In the genomic region with DNA sequence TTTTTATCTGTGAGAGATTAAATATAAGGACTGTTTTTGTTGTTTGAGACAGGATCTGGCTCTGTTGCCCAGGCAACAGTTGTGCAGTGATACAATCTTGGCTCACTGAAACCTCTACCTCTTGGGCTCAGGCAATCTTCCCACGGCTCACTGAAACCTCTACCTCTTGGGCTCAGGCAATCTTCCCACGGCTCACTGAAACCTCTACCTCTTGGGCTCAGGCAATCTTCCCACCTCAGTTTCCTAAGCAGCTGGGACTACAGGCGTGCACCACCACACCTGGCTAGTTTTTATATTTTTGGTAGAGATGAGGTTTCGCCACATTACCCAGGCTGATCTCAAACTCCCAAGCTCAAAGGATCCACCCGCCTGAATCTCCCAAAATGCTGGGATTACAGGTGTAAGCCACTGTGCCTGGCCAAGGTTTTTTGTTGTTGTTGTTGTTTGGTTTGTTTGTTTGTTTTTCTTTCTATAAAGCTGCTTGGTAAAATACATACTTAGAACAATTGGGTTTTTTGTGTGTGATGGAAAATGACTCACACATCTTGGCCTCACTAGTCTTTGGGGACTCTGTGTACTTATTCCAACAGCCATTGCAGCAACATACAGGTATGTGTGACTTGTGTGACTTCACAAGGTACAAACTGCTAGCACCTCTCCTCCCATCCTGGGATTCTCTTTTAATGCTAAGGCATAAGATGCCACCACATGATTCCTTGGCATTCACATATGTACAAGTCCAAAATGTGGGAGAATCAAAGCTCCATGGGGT, we compare ENCODE assay signal across 10 cellular contexts. TPM values are rescaled to one million over a fixed set of nuclear protein-coding genes. Genes with fewer than 3 reads are reported as not detected.
A peak's percentile ranks its signal among the peaks of the same experiment; 100 is the strongest.
DNase-seq lines count a peak whose midpoint lies in the region; ATAC-seq and TF ChIP-seq lines count a peak whose summit lies in the region.
"Had no signal": no experiment of that assay in that cellular context is flagged by ENCODE, and none has a peak within 500 bp of the region (broad histone marks: within the 10 kb centered on the region; RNA-seq: fewer than 3 reads in every experiment).

No MANE protein-coding gene starts in this region.

- H3K9me3 ChIP-seq in esophagus squamous epithelium: no peaks in the 10 kb centered on the region

- H3K27me3 ChIP-seq in esophagus squamous epithelium: no peaks in the 10 kb centered on the region

- peak; percentile 96 for ATAC-seq in HG02884 (IDR thresholded peaks at IDR 0.05; ENCODE audit: unreplicated experiment)
- ATAC-seq in SK-N-SH treated with all-trans-retinoic acid at 6 μM for 48 hours: peak; percentile 84

- no peaks in the 10 kb centered on the region for H3K36me3 ChIP-seq in esophagus squamous epithelium

- intact Hi-C loops in esophagus squamous epithelium (cut with DNase I): no loop called here
- intact Hi-C loops in posterior cingulate gyrus (cut with DNase I): no loop called here

- TF ChIP-seq POLR2A in esophagus squamous epithelium (IDR thresholded peaks at IDR 0.05): no peak

- no peaks in the 10 kb centered on the region for H3K4me1 ChIP-seq in esophagus squamous epithelium

- TF ChIP-seq CTCF in esophagus squamous epithelium (IDR thresholded peaks at IDR 0.05): no peak

- peak; percentile 7 for DNase-seq in stimulated activated CD4-positive, alpha-beta T cell treated with anti-CD3 and anti-CD28 coated beads, Interleukin-4, amount 100 ng/mL, for 24 hours
- DNase-seq in stimulated activated CD4-positive, alpha-beta T cell treated with anti-CD3 and anti-CD28 coated beads, Interleukin-12 subunit alpha, Interleukin-12 subunit beta, amount 100 ng/mL, for 4 hours: no peak
- no peak for DNase-seq in esophagus squamous epithelium (lab: John Stamatoyannopoulos, UW)
- no peak for DNase-seq in DMS53 (lab: John Stamatoyannopoulos, UW)
- no peak for DNase-seq in iPS-NIHi11 (ENCODE audit: low spot score)
- no peak for DNase-seq in posterior cingulate gyrus
- DNase-seq: SIG-M5; stimulated activated CD4-positive, alpha-beta T cell treated with anti-CD3 and anti-CD28 coated beads, Interleukin-4, amount 100 ng/mL, for 4 hours had no signal

- H3K27ac ChIP-seq in esophagus squamous epithelium: no peak overlapping the region

- H3K4me3 ChIP-seq in esophagus squamous epithelium: no peak overlapping the region

- WGBS in esophagus squamous epithelium, 2 donors: 59 to 68% methylated on average over 5 of the region's 5 CpGs

TF ChIP-seq in SK-N-SH treated with all-trans-retinoic acid at 6 μM for 48 hours, 23 proteins besides CTCF, POLR2A, EP300 and RAD21:
- TF ChIP-seq OSR1 (CRISPR knock-in tag; IDR thresholded peaks at IDR 0.05) (no peak), TCF4 (CRISPR knock-in tag; IDR thresholded peaks at IDR 0.05; ENCODE audit: borderline replicate concordance) (no peak), GLIS3 (CRISPR knock-in tag; IDR thresholded peaks at IDR 0.05) (no peak), ZC3H10 (CRISPR knock-in tag; IDR thresholded peaks at IDR 0.05) (no peak), CSDC2 (CRISPR knock-in tag; IDR thresholded peaks at IDR 0.05) (no peak), ZFP3 (CRISPR knock-in tag; IDR thresholded peaks at IDR 0.05) (no peak)
- TF ChIP-seq, protein P1, sequence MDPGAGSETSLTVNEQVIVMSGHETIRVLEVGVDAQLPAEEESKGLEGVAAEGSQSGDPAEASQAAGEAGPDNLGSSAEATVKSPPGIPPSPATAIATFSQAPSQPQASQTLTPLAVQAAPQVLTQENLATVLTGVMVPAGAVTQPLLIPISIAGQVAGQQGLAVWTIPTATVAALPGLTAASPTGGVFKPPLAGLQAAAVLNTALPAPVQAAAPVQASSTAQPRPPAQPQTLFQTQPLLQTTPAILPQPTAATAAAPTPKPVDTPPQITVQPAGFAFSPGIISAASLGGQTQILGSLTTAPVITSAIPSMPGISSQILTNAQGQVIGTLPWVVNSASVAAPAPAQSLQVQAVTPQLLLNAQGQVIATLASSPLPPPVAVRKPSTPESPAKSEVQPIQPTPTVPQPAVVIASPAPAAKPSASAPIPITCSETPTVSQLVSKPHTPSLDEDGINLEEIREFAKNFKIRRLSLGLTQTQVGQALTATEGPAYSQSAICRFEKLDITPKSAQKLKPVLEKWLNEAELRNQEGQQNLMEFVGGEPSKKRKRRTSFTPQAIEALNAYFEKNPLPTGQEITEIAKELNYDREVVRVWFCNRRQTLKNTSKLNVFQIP (CRISPR knock-in tag; IDR thresholded peaks at IDR 0.05; ENCODE audit: borderline replicate concordance, low read depth): no peak
- TF ChIP-seq, protein P2, sequence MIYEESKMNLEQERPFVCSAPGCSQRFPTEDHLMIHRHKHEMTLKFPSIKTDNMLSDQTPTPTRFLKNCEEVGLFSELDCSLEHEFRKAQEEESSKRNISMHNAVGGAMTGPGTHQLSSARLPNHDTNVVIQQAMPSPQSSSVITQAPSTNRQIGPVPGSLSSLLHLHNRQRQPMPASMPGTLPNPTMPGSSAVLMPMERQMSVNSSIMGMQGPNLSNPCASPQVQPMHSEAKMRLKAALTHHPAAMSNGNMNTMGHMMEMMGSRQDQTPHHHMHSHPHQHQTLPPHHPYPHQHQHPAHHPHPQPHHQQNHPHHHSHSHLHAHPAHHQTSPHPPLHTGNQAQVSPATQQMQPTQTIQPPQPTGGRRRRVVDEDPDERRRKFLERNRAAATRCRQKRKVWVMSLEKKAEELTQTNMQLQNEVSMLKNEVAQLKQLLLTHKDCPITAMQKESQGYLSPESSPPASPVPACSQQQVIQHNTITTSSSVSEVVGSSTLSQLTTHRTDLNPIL (CRISPR knock-in tag; IDR thresholded peaks at IDR 0.05; ENCODE audit: low read depth): no peak
- TF ChIP-seq, protein P3, sequence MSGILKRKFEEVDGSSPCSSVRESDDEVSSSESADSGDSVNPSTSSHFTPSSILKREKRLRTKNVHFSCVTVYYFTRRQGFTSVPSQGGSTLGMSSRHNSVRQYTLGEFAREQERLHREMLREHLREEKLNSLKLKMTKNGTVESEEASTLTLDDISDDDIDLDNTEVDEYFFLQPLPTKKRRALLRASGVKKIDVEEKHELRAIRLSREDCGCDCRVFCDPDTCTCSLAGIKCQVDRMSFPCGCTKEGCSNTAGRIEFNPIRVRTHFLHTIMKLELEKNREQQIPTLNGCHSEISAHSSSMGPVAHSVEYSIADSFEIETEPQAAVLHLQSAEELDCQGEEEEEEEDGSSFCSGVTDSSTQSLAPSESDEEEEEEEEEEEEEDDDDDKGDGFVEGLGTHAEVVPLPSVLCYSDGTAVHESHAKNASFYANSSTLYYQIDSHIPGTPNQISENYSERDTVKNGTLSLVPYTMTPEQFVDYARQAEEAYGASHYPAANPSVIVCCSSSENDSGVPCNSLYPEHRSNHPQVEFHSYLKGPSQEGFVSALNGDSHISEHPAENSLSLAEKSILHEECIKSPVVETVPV (CRISPR knock-in tag; IDR thresholded peaks at IDR 0.05): no peak

RNA-seq across cellular contexts. Expression of a gene that starts 36.5 kb away (rescaled TPM):
- total RNA-seq in esophagus squamous epithelium: 10 to 100 TPM; 14.6 to 30.2 (median 26.5) TPM
